Comparison of ENCODE assay signal across 16 cellular contexts in the genomic region with DNA sequence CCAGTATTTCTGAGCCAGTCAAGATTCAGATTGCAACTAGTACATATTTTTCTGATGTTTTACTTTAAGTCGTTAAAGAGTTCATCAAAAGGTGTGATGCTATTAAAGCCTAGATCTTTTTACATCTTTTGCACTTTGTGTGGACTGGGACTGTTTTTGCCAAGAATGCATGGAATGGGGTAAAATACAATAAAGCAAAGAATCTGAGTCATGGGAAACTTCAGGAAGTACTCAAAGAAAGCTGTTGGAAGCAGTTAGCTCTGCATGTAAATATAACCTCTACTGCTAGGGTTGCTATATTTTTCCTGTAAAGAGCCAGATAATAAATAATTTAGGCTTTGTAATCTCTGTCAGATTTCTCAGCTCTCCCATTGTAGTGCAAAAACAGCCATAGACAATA. TPM values are rescaled to one million over a fixed set of nuclear protein-coding genes. Genes with fewer than 3 reads are reported as not detected.
DNase-seq lines count a peak whose midpoint lies in the region; ATAC-seq, FAIRE-seq and TF ChIP-seq lines count a peak whose summit lies in the region.
"Had no signal": no experiment of that assay in that cellular context is flagged by ENCODE, and none has a peak within 500 bp of the region (broad histone marks: within the 10 kb centered on the region; RNA-seq: fewer than 3 reads in every experiment).

No MANE protein-coding gene starts in this region.

- TF ChIP-seq POLR2A in HepG2 (IDR thresholded peaks at IDR 0.05; ENCODE audit: insufficient read depth in 1 of 2, low read depth in 2 of 2, low read length in 2 of 2) (no peak), right lobe of liver (IDR thresholded peaks at IDR 0.05) (no peak)

- TF ChIP-seq RAD21 in HepG2 (CRISPR knock-in tag; IDR thresholded peaks at IDR 0.05), result no peak

- FAIRE-seq in HepG2 (lab: Jason Lieb, UNC), result no peak
- FAIRE-seq: A204.1 had no signal

- peaks cover 28% of the 10 kb centered on the region for H3K79me2 ChIP-seq in HepG2 (ENCODE audit: insufficient read depth, low read length)

- WGBS in HepG2 (ENCODE audit: low lambda C conversion rate), result 85% methylated on average over 1 of the region's 1 CpG
- 65% methylated on average over 1 of the region's 1 CpG for WGBS in right lobe of liver (ENCODE audit: insufficient coverage, low coverage, low lambda C conversion rate, missing lambda C conversion rate)

- H3K9ac ChIP-seq in HepG2 (ENCODE audit: insufficient read depth, low read depth, low read length) (no peak overlapping the region), adipocyte (ENCODE audit: low read length) (no peak overlapping the region)

- H3K27ac ChIP-seq in HepG2 (ENCODE audit: extremely low read length, insufficient read depth, low read length) (no peak overlapping the region), right lobe of liver (no peak overlapping the region), substantia nigra (ENCODE audit: low read depth, low read length, poor library complexity, severe bottlenecking) (no peak overlapping the region)
- H3K27ac ChIP-seq: epithelial cell of prostate, stomach had no signal

- TF ChIP-seq CTCF in HepG2 (CRISPR knock-in tag; IDR thresholded peaks at IDR 0.05) (no peak), right lobe of liver (IDR thresholded peaks at IDR 0.05) (no peak)

- H3K27me3 ChIP-seq in HepG2 (ENCODE audit: control insufficient read depth in 1 of 2, insufficient read depth in 2 of 2, low read length in 2 of 2) (no peaks in the 10 kb centered on the region), right lobe of liver (no peaks in the 10 kb centered on the region), adipocyte (replicated peaks; ENCODE audit: control insufficient read depth, insufficient read depth, low read length) (no peaks in the 10 kb centered on the region)
- H3K27me3 ChIP-seq: stomach had no signal

- no peak for DNase-seq in HepG2 (ENCODE audit: low spot score)
- DNase-seq in right lobe of liver, result no peak
- DNase-seq in adipocyte (ENCODE audit: low read depth), result peak; percentile 57
- DNase-seq in glomerular visceral epithelial cell (ENCODE audit: extremely low spot score), result peak; percentile 36
- DNase-seq in substantia nigra (lab: John Stamatoyannopoulos, UW), result no peak
- no peak for DNase-seq in HuH-7.5 (ENCODE audit: low spot score)
- DNase-seq in OCI-M2 (lab: John Stamatoyannopoulos, UW; ENCODE audit: unreplicated experiment), result no peak
- no peak for DNase-seq in medulla oblongata (ENCODE audit: extremely low spot score)
- DNase-seq: activated naive CD4-positive, alpha-beta T cell treated with anti-CD3 and anti-CD28 coated beads, Interleukin-2, amount 50 U/mL, for 16 hours; central memory CD4-positive, alpha-beta T cell; naive thymus-derived CD8-positive, alpha-beta T cell; NK-92 treated with Interleukin-12 subunit alpha and Interleukin-12 subunit beta, amount 100 ng/mL, for 24 hours; stomach had no signal

- POLR2A ChIA-PET in HepG2 (lab: Yijun Ruan, JAX), result no interaction called here

- in situ Hi-C loops in HepG2 (cut with HindIII; ENCODE audit: extremely low pct_ligation_motif_present, low pct_unique_long_range_greater_than_20kb), result no loop called here

- H3K9me3 ChIP-seq in HepG2 (ENCODE audit: low read length) (no peaks in the 10 kb centered on the region), right lobe of liver (no peaks in the 10 kb centered on the region), adipocyte (ENCODE audit: control insufficient read depth, low read length) (no peaks in the 10 kb centered on the region)
- H3K9me3 ChIP-seq: HAP-1, stomach had no signal

- no peak overlapping the region for H3K4me2 ChIP-seq in HepG2 (ENCODE audit: low read depth, low read length)

- ATAC-seq in HepG2, result no peak
- no peak for ATAC-seq in right lobe of liver
- ATAC-seq: naive thymus-derived CD8-positive, alpha-beta T cell had no signal

- intact Hi-C loops in HepG2 (cut with micrococcal nuclease; ENCODE audit: unreplicated experiment) (no loop called here), right lobe of liver (cut with DNase I) (no loop called here)

- CTCF ChIA-PET in HepG2 (lab: Yijun Ruan, JAX; ENCODE audit: low intra/inter-chr PET ratio, low total read pairs), result no interaction called here

- H2AFZ ChIP-seq in HepG2 (ENCODE audit: low read length), result no peak overlapping the region

- H3K4me3 ChIP-seq in HepG2 (replicated peaks in 1 of 3; ENCODE audit: insufficient read depth in 1 of 3, low read depth in 2 of 3, low read length in 3 of 3), result no peak overlapping the region
- no peak overlapping the region for H3K4me3 ChIP-seq in right lobe of liver
- no peak overlapping the region for H3K4me3 ChIP-seq in adipocyte (ENCODE audit: low read length)
- H3K4me3 ChIP-seq: HAP-1, stomach had no signal

- H3K4me1 ChIP-seq in HepG2 (ENCODE audit: insufficient read depth, low read length), result peaks cover 12% of the 10 kb centered on the region
- peaks cover 0 to 17% (median 3%) of the 10 kb centered on the region in 4 donors for H3K4me1 ChIP-seq in right lobe of liver
- H3K4me1 ChIP-seq in adipocyte (ENCODE audit: control insufficient read depth, insufficient read depth, low read length), result peaks cover 31% of the 10 kb centered on the region

- TF ChIP-seq EP300 in HepG2 (IDR thresholded peaks at IDR 0.05; ENCODE audit: low read depth in 2 of 2, low read length in 2 of 2) (no peak), HepG2 (CRISPR knock-in tag; IDR thresholded peaks at IDR 0.05; ENCODE audit: borderline replicate concordance) (no peak)

- H3K36me3 ChIP-seq in HepG2 (replicated peaks in 1 of 2; ENCODE audit: control insufficient read depth in 1 of 2, insufficient read depth in 2 of 2, low read length in 2 of 2), result peaks cover 12 to 40% of the 10 kb centered on the region in 2 experiments
- peaks cover 3 to 20% (median 6%) of the 10 kb centered on the region in 4 donors for H3K36me3 ChIP-seq in right lobe of liver
- H3K36me3 ChIP-seq in adipocyte (ENCODE audit: control insufficient read depth, insufficient read depth, low read length, severe bottlenecking), result peaks cover 35% of the 10 kb centered on the region

- BruUV-seq in HepG2 (replicated peaks; lab: Mats Ljungman, UMichigan), result no TSS peak

- H4K20me1 ChIP-seq in HepG2 (ENCODE audit: insufficient read depth, low read length), result no peaks in the 10 kb centered on the region; the same call in 1 of the 2 replicates

TF ChIP-seq in HepG2, 621 proteins besides CTCF, POLR2A, EP300 and RAD21 (continues in another document):
- TF ChIP-seq SOX13 (IDR thresholded peaks at IDR 0.05) (no peak), SOX13 (CRISPR knock-in tag; conservative IDR thresholded peaks at IDR 0.05 in 1 of 2, IDR thresholded peaks at IDR 0.05 in 1 of 2) (no peak), ZNF530 (CRISPR knock-in tag; IDR thresholded peaks at IDR 0.05; ENCODE audit: low read depth) (no peak), ZNF546 (CRISPR knock-in tag; conservative IDR thresholded peaks at IDR 0.05) (no peak), TEAD3 (CRISPR knock-in tag; optimal IDR thresholded peaks at IDR 0.05; ENCODE audit: borderline replicate concordance) (peak; percentile 18), KLF12 (CRISPR knock-in tag; IDR thresholded peaks at IDR 0.05; ENCODE audit: borderline replicate concordance) (no peak), RFX1 (IDR thresholded peaks at IDR 0.05) (no peak), ELF3 (CRISPR knock-in tag; IDR thresholded peaks at IDR 0.05) (0 out of 2 replicates have a peak, but pooled peaks have one; percentile 9)
- TF ChIP-seq, protein P1, sequence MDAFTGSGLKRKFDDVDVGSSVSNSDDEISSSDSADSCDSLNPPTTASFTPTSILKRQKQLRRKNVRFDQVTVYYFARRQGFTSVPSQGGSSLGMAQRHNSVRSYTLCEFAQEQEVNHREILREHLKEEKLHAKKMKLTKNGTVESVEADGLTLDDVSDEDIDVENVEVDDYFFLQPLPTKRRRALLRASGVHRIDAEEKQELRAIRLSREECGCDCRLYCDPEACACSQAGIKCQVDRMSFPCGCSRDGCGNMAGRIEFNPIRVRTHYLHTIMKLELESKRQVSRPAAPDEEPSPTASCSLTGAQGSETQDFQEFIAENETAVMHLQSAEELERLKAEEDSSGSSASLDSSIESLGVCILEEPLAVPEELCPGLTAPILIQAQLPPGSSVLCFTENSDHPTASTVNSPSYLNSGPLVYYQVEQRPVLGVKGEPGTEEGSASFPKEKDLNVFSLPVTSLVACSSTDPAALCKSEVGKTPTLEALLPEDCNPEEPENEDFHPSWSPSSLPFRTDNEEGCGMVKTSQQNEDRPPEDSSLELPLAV (CRISPR knock-in tag; conservative IDR thresholded peaks at IDR 0.05; ENCODE audit: low read depth), result no peak

RNA-seq across cellular contexts. Expression of a gene that starts 20.9 kb away (rescaled TPM):
- total RNA-seq in HepG2 (2016; rRNA removed; fragmentation: Illumina TruSeq; extraction: Trizol) (60.1 and 136 TPM in 2 replicates), right lobe of liver (100 to 1,000 TPM in 1 of 6 experiments, 10 to 100 TPM in 5; 70.0 to 118 (median 84.3) TPM)
- 427 and 465 TPM in 2 replicates for total RNA-seq in HepG2 (2016; cell fraction: cytosol; rRNA removed; fragmentation: Illumina TruSeq; extraction: Trizol; ENCODE audit: low read depth)
- 62.2 and 127 TPM in 2 replicates for total RNA-seq in HepG2 (2016; cell fraction: insoluble cytoplasmic fraction; rRNA removed; fragmentation: Illumina TruSeq; extraction: Trizol)
- total RNA-seq in HepG2 (2016; cell fraction: membrane; rRNA removed; fragmentation: Illumina TruSeq; extraction: Trizol), result 131 and 135 TPM in 2 replicates
- 67.8 and 78.6 TPM in 2 replicates for total RNA-seq in HepG2 (2016; cell fraction: nucleus; rRNA removed; fragmentation: Illumina TruSeq; extraction: Trizol)
- polyA plus RNA-seq in HepG2 (2011; rRNA removed), result 162 and 194 TPM in 2 replicates
- 81.2 and 134 TPM in 2 replicates for polyA plus RNA-seq in HepG2 (2011; cell fraction: cytosol; rRNA removed)
- polyA plus RNA-seq in HepG2 (2011; cell fraction: nucleus; rRNA removed), result 23.1 and 30.4 TPM in 2 replicates
- 126 and 155 TPM in 2 replicates for polyA plus RNA-seq in HepG2 (2012)
- 16.3 and 18.9 TPM in 2 replicates for polyA plus RNA-seq in HepG2 (2016; cell fraction: cytosol; fragmentation: Illumina TruSeq; extraction: Trizol; ENCODE audit: low read depth)
- 227 and 248 TPM in 2 replicates for polyA plus RNA-seq in HepG2 (2016; cell fraction: insoluble cytoplasmic fraction; fragmentation: Illumina TruSeq; extraction: Trizol; ENCODE audit: low read depth)
- 22.8 and 26.0 TPM in 2 replicates for polyA plus RNA-seq in HepG2 (2016; cell fraction: membrane; fragmentation: Illumina TruSeq; extraction: Trizol; ENCODE audit: low read depth)
- 96.5 and 111 TPM in 2 replicates for polyA plus RNA-seq in HepG2 (2016; cell fraction: nucleus; fragmentation: Illumina TruSeq; extraction: Trizol; ENCODE audit: insufficient read depth, low read depth)
- 126 and 271 TPM in 2 replicates for polyA minus RNA-seq in HepG2 (2011; rRNA and poly(A)+ RNA removed; ENCODE audit: low replicate concordance)
- polyA minus RNA-seq in HepG2 (2011; cell fraction: cytosol; rRNA and poly(A)+ RNA removed), result 105 and 118 TPM in 2 replicates
- 95.1 and 136 TPM in 2 replicates for polyA minus RNA-seq in HepG2 (2011; cell fraction: nucleus; rRNA and poly(A)+ RNA removed)

Comparison
In these comparisons a context has a peak if more than half of its experiments do, and no peak if none do; other contexts are left out.
1. DNase-seq: peak in adipocyte (single experiment) and glomerular visceral epithelial cell (single experiment); none in HepG2 (single experiment), right lobe of liver (0 of 3), substantia nigra (0 of 49), HuH-7.5 (single experiment), OCI-M2 (single experiment) and medulla oblongata (single experiment).